25 cellular contexts compared by ENCODE assay signal in genomic region chr2:193943406-193943960, GRCh38.
"Had no signal": no experiment of that assay in that cellular context is flagged by ENCODE, and none has a peak within 500 bp of the region (broad histone marks: within the 10 kb centered on the region; RNA-seq: fewer than 3 reads in every experiment).

No MANE protein-coding gene starts in this region.

- H3K9me3 Mint-ChIP-seq: activated naive CD4-positive, alpha-beta T cell treated with anti-CD3 and anti-CD28 coated beads, Interleukin-2, amount 50 U/mL, for 24 hours; activated T-helper 1 cell treated with anti-CD3 and anti-CD28 coated beads, Interleukin-12 subunit alpha, Interleukin-12 subunit beta, Interleukin-2, Interleukin-4 antibody, amounts not matched to agents 30 ng/mL and 10 ng/mL and 1 ng/mL, durations not matched to agents 14 hours and 24 hours and 36 hours; WTC11 had no signal

- H3K4me3 ChIP-seq: body of pancreas had no signal

- ATAC-seq: activated CD8-positive, alpha-beta T cell treated with anti-CD3 and anti-CD28 coated beads, Interleukin-2, amount 10 ng/mL, durations not matched to agents 7 days and 5 days; body of pancreas; WTC11 had no signal

- H3K27me3 ChIP-seq: body of pancreas had no signal

- H3K27ac Mint-ChIP-seq: activated CD8-positive, alpha-beta T cell treated with anti-CD3 and anti-CD28 coated beads, Interleukin-2, amount 10 ng/mL, durations not matched to agents 7 days and 5 days; activated naive CD4-positive, alpha-beta T cell treated with anti-CD3 and anti-CD28 coated beads, Interleukin-2, amount 50 U/mL, for 24 hours; activated T-helper 1 cell treated with anti-CD3 and anti-CD28 coated beads, Interleukin-12 subunit alpha, Interleukin-12 subunit beta, Interleukin-2, Interleukin-4 antibody, amounts not matched to agents 30 ng/mL and 10 ng/mL and 1 ng/mL, durations not matched to agents 14 hours and 24 hours and 36 hours; WTC11 had no signal

- H3K4me3 Mint-ChIP-seq: activated CD8-positive, alpha-beta T cell treated with anti-CD3 and anti-CD28 coated beads, Interleukin-2, amount 10 ng/mL, durations not matched to agents 7 days and 5 days; activated naive CD4-positive, alpha-beta T cell treated with anti-CD3 and anti-CD28 coated beads, Interleukin-2, amount 50 U/mL, for 24 hours; activated T-helper 1 cell treated with anti-CD3 and anti-CD28 coated beads, Interleukin-12 subunit alpha, Interleukin-12 subunit beta, Interleukin-2, Interleukin-4 antibody, amounts not matched to agents 30 ng/mL and 10 ng/mL and 1 ng/mL, durations not matched to agents 14 hours and 24 hours and 36 hours; WTC11 had no signal

- H3K27ac ChIP-seq: body of pancreas had no signal

- H3K4me1 Mint-ChIP-seq: activated naive CD4-positive, alpha-beta T cell treated with anti-CD3 and anti-CD28 coated beads, Interleukin-2, amount 50 U/mL, for 24 hours had no signal

- H3K9me3 ChIP-seq: body of pancreas had no signal

- H3K4me1 ChIP-seq: body of pancreas had no signal

- DNase-seq: activated CD4-positive, alpha-beta T cell treated with anti-CD3 and anti-CD28 coated beads for 48 hours; activated CD4-positive, alpha-beta T cell treated with anti-CD3 and anti-CD28 coated beads, Interleukin-2, amount 50 U/mL, for 4 hours; activated CD4-positive, CD25-positive, alpha-beta regulatory T cell treated with anti-CD3 and anti-CD28 coated beads, Interleukin-2, amount 50 U/mL, for 72 hours; activated CD8-positive, alpha-beta memory T cell treated with anti-CD3 and anti-CD28 coated beads, Interleukin-2, amount 50 U/mL, for 48 hours; activated CD8-positive, alpha-beta T cell treated with anti-CD3 and anti-CD28 coated beads, Interleukin-2, amount 10 ng/mL, durations not matched to agents 7 days and 5 days; activated effector memory CD4-positive, alpha-beta T cell treated with Interleukin-2 at 50 U/mL for 16 hours; activated naive CD4-positive, alpha-beta T cell; activated T-cell treated with anti-CD3 and anti-CD28 coated beads, Interleukin-2, amount 50 U/mL, for 1 hour; aorta; body of pancreas; central memory CD4-positive, alpha-beta T cell; KG1; NCI-H1048; NCI-H1417 treated with DMSO at 0.1 percent for 48 hours; NCI-H1694; NCI-H2029 treated with DMSO at 0.1 percent for 48 hours; NCI-H446; NCI-H524; NCI-H748 treated with DMSO at 0.1 percent for 48 hours; SIG-M5; T-helper 1 cell had no signal

- H3K27me3 Mint-ChIP-seq: activated naive CD4-positive, alpha-beta T cell treated with anti-CD3 and anti-CD28 coated beads, Interleukin-2, amount 50 U/mL, for 24 hours had no signal

- FAIRE-seq: bronchial epithelial cell had no signal

- H3K36me3 Mint-ChIP-seq: activated naive CD4-positive, alpha-beta T cell treated with anti-CD3 and anti-CD28 coated beads, Interleukin-2, amount 50 U/mL, for 24 hours; WTC11 had no signal
